Comparison of ENCODE assay signal across 21 cellular contexts in the genomic region with DNA sequence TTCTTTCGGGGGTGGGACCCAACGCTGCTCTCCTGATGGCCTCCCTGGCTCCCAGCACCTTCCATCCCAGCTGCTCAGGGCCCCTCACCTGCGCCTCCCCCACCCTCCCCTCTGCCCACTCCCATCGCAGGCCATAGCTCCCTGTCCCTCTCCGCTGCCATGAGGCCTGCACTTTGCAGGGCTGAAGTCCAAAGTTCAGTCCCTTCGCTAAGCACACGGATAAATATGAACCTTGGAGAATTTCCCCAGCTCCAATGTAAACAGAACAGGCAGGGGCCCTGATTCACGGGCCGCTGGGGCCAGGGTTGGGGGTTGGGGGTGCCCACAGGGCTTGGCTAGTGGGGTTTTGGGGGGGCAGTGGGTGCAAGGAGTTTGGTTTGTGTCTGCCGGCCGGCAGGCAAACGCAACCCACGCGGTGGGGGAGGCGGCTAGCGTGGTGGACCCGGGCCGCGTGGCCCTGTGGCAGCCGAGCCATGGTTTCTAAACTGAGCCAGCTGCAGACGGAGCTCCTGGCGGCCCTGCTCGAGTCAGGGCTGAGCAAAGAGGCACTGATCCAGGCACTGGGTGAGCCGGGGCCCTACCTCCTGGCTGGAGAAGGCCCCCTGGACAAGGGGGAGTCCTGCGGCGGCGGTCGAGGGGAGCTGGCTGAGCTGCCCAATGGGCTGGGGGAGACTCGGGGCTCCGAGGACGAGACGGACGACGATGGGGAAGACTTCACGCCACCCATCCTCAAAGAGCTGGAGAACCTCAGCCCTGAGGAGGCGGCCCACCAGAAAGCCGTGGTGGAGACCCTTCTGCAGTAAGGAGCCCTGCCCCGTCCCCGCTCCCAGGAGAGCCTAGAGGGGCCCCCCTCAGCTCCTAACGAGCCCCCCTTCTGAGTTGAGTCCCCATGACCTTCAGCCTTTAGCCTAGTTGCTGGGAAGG. TPM values are rescaled to one million over a fixed set of nuclear protein-coding genes. Genes with fewer than 3 reads are reported as not detected.
DNase-seq lines count a peak whose midpoint lies in the region; ATAC-seq, FAIRE-seq and TF ChIP-seq lines count a peak whose summit lies in the region.
"Had no signal": no experiment of that assay in that cellular context is flagged by ENCODE, and none has a peak within 500 bp of the region (broad histone marks: within the 10 kb centered on the region; RNA-seq: fewer than 3 reads in every experiment).

A gene with protein sequence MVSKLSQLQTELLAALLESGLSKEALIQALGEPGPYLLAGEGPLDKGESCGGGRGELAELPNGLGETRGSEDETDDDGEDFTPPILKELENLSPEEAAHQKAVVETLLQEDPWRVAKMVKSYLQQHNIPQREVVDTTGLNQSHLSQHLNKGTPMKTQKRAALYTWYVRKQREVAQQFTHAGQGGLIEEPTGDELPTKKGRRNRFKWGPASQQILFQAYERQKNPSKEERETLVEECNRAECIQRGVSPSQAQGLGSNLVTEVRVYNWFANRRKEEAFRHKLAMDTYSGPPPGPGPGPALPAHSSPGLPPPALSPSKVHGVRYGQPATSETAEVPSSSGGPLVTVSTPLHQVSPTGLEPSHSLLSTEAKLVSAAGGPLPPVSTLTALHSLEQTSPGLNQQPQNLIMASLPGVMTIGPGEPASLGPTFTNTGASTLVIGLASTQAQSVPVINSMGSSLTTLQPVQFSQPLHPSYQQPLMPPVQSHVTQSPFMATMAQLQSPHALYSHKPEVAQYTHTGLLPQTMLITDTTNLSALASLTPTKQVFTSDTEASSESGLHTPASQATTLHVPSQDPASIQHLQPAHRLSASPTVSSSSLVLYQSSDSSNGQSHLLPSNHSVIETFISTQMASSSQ (plus strand): TSS at position 248 of the 924 bp plus-strand sequence. CDS start 226 bp downstream, at position 474.

- TF ChIP-seq POLR2A in sigmoid colon (IDR thresholded peaks at IDR 0.05): no peak
- TF ChIP-seq POLR2A in GM12891 (IDR thresholded peaks at IDR 0.05; ENCODE audit: low read depth, low read length): no peak

- H3K4me3 ChIP-seq in sigmoid colon: peak within 1 kb of the TSS in 2 of 4 donors; percentile 0 to 8
- H3K4me3 ChIP-seq: spleen had no signal

- H3K27ac Mint-ChIP-seq in Calu3 (ENCODE audit: unreplicated experiment): peak within 1 kb of the TSS; percentile 87
- H3K27ac Mint-ChIP-seq in WTC11: no peak within 1 kb of the TSS

- H3K4me3 Mint-ChIP-seq in Calu3 (ENCODE audit: low read depth, unreplicated experiment) (peak within 1 kb of the TSS; percentile 93), WTC11 (no peak within 1 kb of the TSS)
- H3K4me3 Mint-ChIP-seq: immature natural killer cell had no signal

- intact Hi-C loops in Calu3 (cut with micrococcal nuclease; ENCODE audit: unreplicated experiment): loop anchor here (10.0 kb wide), 1 partner anchor 394 kb away; a partner anchor contains a TSS
- intact Hi-C loops in sigmoid colon (cut with DNase I): loop anchor here (10.0 kb wide), 1 partner anchor 264 kb away; a partner anchor contains a TSS

- ATAC-seq in WTC11 (peak; percentile 17; the same call in 1 of the 2 replicates), left lobe of liver (peak; percentile 68), HG03442 (IDR thresholded peaks at IDR 0.05; ENCODE audit: unreplicated experiment) (no peak)

- no peaks in the 10 kb centered on the region for H3K36me3 ChIP-seq in sigmoid colon
- H3K36me3 ChIP-seq: spleen had no signal

- H3K27me3 ChIP-seq in sigmoid colon: no peaks in the 10 kb centered on the region

- BruUV-seq in Calu3 (replicated peaks; lab: Mats Ljungman, UMichigan): no TSS peak

- no peaks in the 10 kb centered on the region for H3K9me3 ChIP-seq in sigmoid colon
- H3K9me3 ChIP-seq: spleen had no signal

- WGBS in sigmoid colon, 2 donors: 14 to 70% methylated on average over 40 of the region's 40 CpGs

- no peak for TF ChIP-seq CTCF in Calu3 (IDR thresholded peaks at IDR 0.05; ENCODE audit: unreplicated experiment)
- TF ChIP-seq CTCF in WTC11 (IDR thresholded peaks at IDR 0.05): no peak
- no peak for TF ChIP-seq CTCF in sigmoid colon (IDR thresholded peaks at IDR 0.05)

- peak within 1 kb of the TSS in 3 of 4 donors; percentile 58 to 69 (median 66) for H3K27ac ChIP-seq in sigmoid colon
- H3K27ac ChIP-seq: spleen had no signal

- H3K27me3 Mint-ChIP-seq in Calu3 (ENCODE audit: unreplicated experiment) (no peaks in the 10 kb centered on the region), WTC11 (ENCODE audit: low read depth) (no peaks in the 10 kb centered on the region)

- peaks cover 72% of the 10 kb centered on the region for H3K36me3 Mint-ChIP-seq in Calu3 (ENCODE audit: insufficient read depth, unreplicated experiment)
- no peaks in the 10 kb centered on the region for H3K36me3 Mint-ChIP-seq in WTC11
- H3K36me3 Mint-ChIP-seq: immature natural killer cell had no signal

- peaks cover 43% of the 10 kb centered on the region for H3K4me1 Mint-ChIP-seq in Calu3 (ENCODE audit: low read depth, unreplicated experiment)
- H3K4me1 Mint-ChIP-seq in WTC11: peaks cover 11% of the 10 kb centered on the region
- H3K4me1 Mint-ChIP-seq: immature natural killer cell had no signal

- no peaks in the 10 kb centered on the region for H3K9me3 Mint-ChIP-seq in Calu3 (ENCODE audit: low read depth, unreplicated experiment)
- no peaks in the 10 kb centered on the region for H3K9me3 Mint-ChIP-seq in WTC11
- H3K9me3 Mint-ChIP-seq: immature natural killer cell had no signal

- CTCF ChIA-PET in Calu3 (lab: Charles Lee) (interaction anchor here (0.5 to 5.0 kb wide), 9 partner anchors 13 to 376 kb away, joined by 3 to 24 read pairs (median 4); no protein-coding TSS in a partner anchor), WTC11 (lab: Charles Lee) (interaction anchor here (0.6 to 4.6 kb wide), 6 partner anchors 23 to 419 kb away, joined by 3 to 35 read pairs (median 3); no protein-coding TSS in a partner anchor)

- POLR2A ChIA-PET in WTC11 (lab: Charles Lee): no interaction called here

- no peak for TF ChIP-seq EP300 in sigmoid colon (IDR thresholded peaks at IDR 0.05)

- no peak for FAIRE-seq in GM12891 (lab: Jason Lieb, UNC)

- peaks cover 0 to 15% (median 13%) of the 10 kb centered on the region in 4 donors for H3K4me1 ChIP-seq in sigmoid colon
- H3K4me1 ChIP-seq: spleen had no signal

- peak; percentile 50 for DNase-seq in Calu3
- DNase-seq in WTC11 (ENCODE audit: low spot score): no peak
- peak; percentile 90 for DNase-seq in left lobe of liver (ENCODE audit: low spot score)
- no peak for DNase-seq in sigmoid colon
- no peak for DNase-seq in A172 (ENCODE audit: low spot score)
- no peak for DNase-seq in GM12891 (ENCODE audit: insufficient read length, low spot score)
- no peak for DNase-seq in EL
- DNase-seq: activated CD8-positive, alpha-beta memory T cell treated with anti-CD3 and anti-CD28 coated beads, Interleukin-2, amount 50 U/mL, for 4 hours; activated naive CD4-positive, alpha-beta T cell; cortex of kidney; glutamatergic neuron; immature natural killer cell; Kasumi-1; NCI-H1417; occipital lobe; SHP77; spleen; stimulated activated naive CD4-positive, alpha-beta T cell; T-helper 2 cell had no signal

TF ChIP-seq in WTC11, 78 proteins besides CTCF, POLR2A, EP300 and RAD21 (continues in another document):
- TF ChIP-seq, protein P1, sequence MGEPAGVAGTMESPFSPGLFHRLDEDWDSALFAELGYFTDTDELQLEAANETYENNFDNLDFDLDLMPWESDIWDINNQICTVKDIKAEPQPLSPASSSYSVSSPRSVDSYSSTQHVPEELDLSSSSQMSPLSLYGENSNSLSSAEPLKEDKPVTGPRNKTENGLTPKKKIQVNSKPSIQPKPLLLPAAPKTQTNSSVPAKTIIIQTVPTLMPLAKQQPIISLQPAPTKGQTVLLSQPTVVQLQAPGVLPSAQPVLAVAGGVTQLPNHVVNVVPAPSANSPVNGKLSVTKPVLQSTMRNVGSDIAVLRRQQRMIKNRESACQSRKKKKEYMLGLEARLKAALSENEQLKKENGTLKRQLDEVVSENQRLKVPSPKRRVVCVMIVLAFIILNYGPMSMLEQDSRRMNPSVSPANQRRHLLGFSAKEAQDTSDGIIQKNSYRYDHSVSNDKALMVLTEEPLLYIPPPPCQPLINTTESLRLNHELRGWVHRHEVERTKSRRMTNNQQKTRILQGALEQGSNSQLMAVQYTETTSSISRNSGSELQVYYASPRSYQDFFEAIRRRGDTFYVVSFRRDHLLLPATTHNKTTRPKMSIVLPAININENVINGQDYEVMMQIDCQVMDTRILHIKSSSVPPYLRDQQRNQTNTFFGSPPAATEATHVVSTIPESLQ (CRISPR knock-in tag; IDR thresholded peaks at IDR 0.05): no peak

TF ChIP-seq in GM12891, 5 proteins besides CTCF, POLR2A, EP300 and RAD21:
- TF ChIP-seq POLR2AphosphoS5 (IDR thresholded peaks at IDR 0.05; ENCODE audit: low read depth, low read length): no peak
- no peak for TF ChIP-seq SPI1 (IDR thresholded peaks at IDR 0.05; ENCODE audit: low read depth, low read length)

RNA-seq across cellular contexts. Expression of the gene that starts here (rescaled TPM):
- total RNA-seq in Calu3 (2022): 8.4 and 10.0 TPM in 2 replicates
- not detected in 3 replicates for total RNA-seq in WTC11 (2021)
- 23.8 TPM for total RNA-seq in left lobe of liver
- under 1 TPM in 3 of 4 donors, not detected in 1; under 0.01 to 0.16 (median 0.14) TPM for total RNA-seq in sigmoid colon
- 10 to 100 TPM; 12.0 to 13.2 (median 13.2) TPM for polyA plus RNA-seq in sigmoid colon
- not detected in 2 replicates for total RNA-seq in A172 (2014; rRNA removed; shearing (Covaris generic))
- not detected for polyA plus RNA-seq in GM12891 (2012; ENCODE audit: low read depth, missing spikeins)
- total RNA-seq: H4, occipital lobe, spleen had no signal
- polyA plus RNA-seq: immature natural killer cell, spleen had no signal

Comparison
In these comparisons a context has a peak if more than half of its experiments do, and no peak if none do; other contexts are left out.
1. Peak in ATAC-seq in WTC11; RNA of the gene not detected or under 1 TPM.
2. DNase-seq: peak in Calu3 (single experiment) and left lobe of liver (single experiment); none in WTC11 (single experiment), sigmoid colon (single experiment), A172 (single experiment), GM12891 (single experiment) and EL (single experiment).